20 cellular contexts compared by ENCODE assay signal in the genomic region with DNA sequence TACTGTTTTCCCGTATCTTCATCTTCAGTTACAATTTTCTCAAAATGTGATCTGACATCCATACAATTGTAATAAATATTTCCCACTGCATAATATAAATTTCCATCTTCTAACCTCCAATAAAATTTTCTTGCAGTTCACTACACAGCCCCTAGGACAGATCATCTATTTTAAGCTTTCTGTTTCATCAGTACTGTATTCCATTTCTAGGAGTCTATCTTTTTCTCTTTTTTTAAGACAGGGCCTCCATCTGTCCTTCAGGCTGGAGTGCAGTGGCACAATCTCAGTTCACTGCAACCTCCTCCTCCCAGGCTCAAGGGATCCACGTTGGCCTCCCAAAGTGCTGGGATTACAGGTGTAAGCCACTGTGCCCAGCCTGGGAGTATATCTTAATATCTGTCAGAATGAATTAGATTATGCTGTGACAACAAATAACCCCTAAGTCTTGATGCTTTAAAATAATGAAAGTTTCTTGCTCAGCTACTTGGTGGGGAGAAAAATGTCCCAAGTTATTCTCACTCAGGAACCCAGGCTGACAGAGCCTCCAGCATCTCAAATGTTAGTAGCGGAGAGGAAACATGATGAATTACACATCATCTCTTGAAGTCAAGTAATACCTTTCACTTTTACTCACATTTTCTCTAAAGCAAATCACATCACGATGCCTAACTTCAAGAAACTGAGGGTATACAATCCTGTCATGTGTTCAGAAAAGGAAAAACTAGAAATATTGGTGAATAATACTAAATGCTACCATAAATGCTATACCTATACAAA.
DNase-seq lines count a peak whose midpoint lies in the region; ATAC-seq and TF ChIP-seq lines count a peak whose summit lies in the region.
"Had no signal": no experiment of that assay in that cellular context is flagged by ENCODE, and none has a peak within 500 bp of the region (broad histone marks: within the 10 kb centered on the region; RNA-seq: fewer than 3 reads in every experiment).

No MANE protein-coding gene starts in this region.

- H3K9ac ChIP-seq in Karpas-422 (ENCODE audit: low read length), result no peak overlapping the region

- no peaks in the 10 kb centered on the region for H3K79me2 ChIP-seq in Karpas-422 (ENCODE audit: low read length)

- POLR2A ChIA-PET in MCF 10A (lab: Yijun Ruan, JAX), result no interaction called here

- peak; percentile 53 for ATAC-seq in activated T-helper 17 cell treated with anti-CD3 and anti-CD28 coated beads, Interleukin-2, amount 50 U/mL, for 72 hours (replicated peaks)
- ATAC-seq in GM18870 (IDR thresholded peaks at IDR 0.05; ENCODE audit: unreplicated experiment), result no peak
- ATAC-seq: HepG2, K562 had no signal

- H3K4me1 ChIP-seq in Karpas-422 (ENCODE audit: low read length), result no peaks in the 10 kb centered on the region

- no peak overlapping the region for H3K4me3 ChIP-seq in Karpas-422 (ENCODE audit: low read length)
- H3K4me3 ChIP-seq: K562 had no signal

- no peaks in the 10 kb centered on the region for H3K36me3 ChIP-seq in Karpas-422 (ENCODE audit: insufficient read depth, low read length)

- H3K9me3 ChIP-seq in Karpas-422 (ENCODE audit: low read length), result no peaks in the 10 kb centered on the region

- H3K27me3 Mint-ChIP-seq in HFFc6 (ENCODE audit: insufficient read depth), result no peaks in the 10 kb centered on the region; the same call in 1 of the 2 replicates
- peaks cover 25% of the 10 kb centered on the region for H3K27me3 Mint-ChIP-seq in activated T-helper 17 cell treated with anti-CD3 and anti-CD28 coated beads, Interleukin-2, amount 50 U/mL, for 72 hours
- no peaks in the 10 kb centered on the region for H3K27me3 Mint-ChIP-seq in glutamatergic neuron (ENCODE audit: unreplicated experiment)
- H3K27me3 Mint-ChIP-seq in type B pancreatic cell, result peaks cover 29% of the 10 kb centered on the region
- peaks cover 41% of the 10 kb centered on the region for H3K27me3 Mint-ChIP-seq in MCF 10A (ENCODE audit: insufficient read depth, unreplicated experiment)

- no peaks in the 10 kb centered on the region for H3K36me3 Mint-ChIP-seq in HFFc6 (ENCODE audit: low read depth)
- no peaks in the 10 kb centered on the region for H3K36me3 Mint-ChIP-seq in activated T-helper 17 cell treated with anti-CD3 and anti-CD28 coated beads, Interleukin-2, amount 50 U/mL, for 72 hours (ENCODE audit: low read depth)
- peaks cover 18% of the 10 kb centered on the region for H3K36me3 Mint-ChIP-seq in glutamatergic neuron (ENCODE audit: unreplicated experiment)
- H3K36me3 Mint-ChIP-seq in type B pancreatic cell, result no peaks in the 10 kb centered on the region
- no peaks in the 10 kb centered on the region for H3K36me3 Mint-ChIP-seq in MCF 10A (ENCODE audit: insufficient read depth, unreplicated experiment)
- H3K36me3 Mint-ChIP-seq: CD4-positive, CD25-positive, alpha-beta regulatory T cell had no signal

- DNase-seq in HFFc6 (no peak), glutamatergic neuron (no peak), type B pancreatic cell (ENCODE audit: extremely low spot score, unreplicated experiment) (no peak), Karpas-422 (no peak), MCF 10A (ENCODE audit: unreplicated experiment) (no peak)
- DNase-seq: CD4-positive, CD25-positive, alpha-beta regulatory T cell; DMS79; GOT3; HCEC 1CT; NCI-H1092 treated with DMSO at 0.1 percent for 48 hours; NCI-H2029 treated with DMSO at 0.1 percent for 48 hours; NCI-H345; NCI-H524; NCI-H774; RPMI8226; SHP77 had no signal

- H3K27ac Mint-ChIP-seq in HFFc6 (no peak overlapping the region), glutamatergic neuron (ENCODE audit: unreplicated experiment) (no peak overlapping the region), type B pancreatic cell (no peak overlapping the region), MCF 10A (ENCODE audit: low read depth, unreplicated experiment) (no peak overlapping the region)
- H3K27ac Mint-ChIP-seq in activated T-helper 17 cell treated with anti-CD3 and anti-CD28 coated beads, Interleukin-2, amount 50 U/mL, for 72 hours, result no peak overlapping the region
- H3K27ac Mint-ChIP-seq: CD4-positive, CD25-positive, alpha-beta regulatory T cell had no signal

- no peaks in the 10 kb centered on the region for H3K27me3 ChIP-seq in Karpas-422 (ENCODE audit: low read length)

- intact Hi-C loops in MCF 10A (cut with micrococcal nuclease), result no loop called here

- H3K9me3 Mint-ChIP-seq in HFFc6, result no peaks in the 10 kb centered on the region
- H3K9me3 Mint-ChIP-seq in activated T-helper 17 cell treated with anti-CD3 and anti-CD28 coated beads, Interleukin-2, amount 50 U/mL, for 72 hours, result peaks cover 6% of the 10 kb centered on the region
- peaks cover 4% of the 10 kb centered on the region for H3K9me3 Mint-ChIP-seq in glutamatergic neuron (ENCODE audit: unreplicated experiment)
- no peaks in the 10 kb centered on the region for H3K9me3 Mint-ChIP-seq in type B pancreatic cell
- H3K9me3 Mint-ChIP-seq in MCF 10A (ENCODE audit: unreplicated experiment), result peaks cover 12% of the 10 kb centered on the region

- H4K20me1 ChIP-seq in Karpas-422 (ENCODE audit: insufficient read depth, low read depth, low read length), result no peaks in the 10 kb centered on the region

- no peak overlapping the region for H3K4me2 ChIP-seq in Karpas-422 (ENCODE audit: low read depth, low read length, poor library complexity, severe bottlenecking)

- TF ChIP-seq CTCF in HFFc6 (IDR thresholded peaks at IDR 0.05) (peak; percentile 48), glutamatergic neuron (IDR thresholded peaks at IDR 0.05; ENCODE audit: partially characterized antibody, unreplicated experiment) (peak; percentile 58), type B pancreatic cell (conservative IDR thresholded peaks at IDR 0.05) (peak; percentile 51), MCF 10A (IDR thresholded peaks at IDR 0.05; ENCODE audit: unreplicated experiment) (no peak)

- H3K4me3 Mint-ChIP-seq in HFFc6 (no peak overlapping the region), glutamatergic neuron (ENCODE audit: unreplicated experiment) (no peak overlapping the region), type B pancreatic cell (no peak overlapping the region), MCF 10A (ENCODE audit: unreplicated experiment) (no peak overlapping the region)
- H3K4me3 Mint-ChIP-seq in activated T-helper 17 cell treated with anti-CD3 and anti-CD28 coated beads, Interleukin-2, amount 50 U/mL, for 72 hours, result no peak overlapping the region
- H3K4me3 Mint-ChIP-seq: CD4-positive, CD25-positive, alpha-beta regulatory T cell had no signal

- BruUV-seq in MCF 10A (replicated peaks; lab: Mats Ljungman, UMichigan), result no TSS peak

- CTCF ChIA-PET in MCF 10A (lab: Yijun Ruan, JAX), result interaction anchor here (3.5 kb wide), 1 partner anchor 11 kb away, joined by 17 read pairs; no protein-coding TSS in a partner anchor

- no peak overlapping the region for H3K27ac ChIP-seq in Karpas-422 (ENCODE audit: low read length)

- H2AFZ ChIP-seq in Karpas-422 (ENCODE audit: low read length), result no peak overlapping the region

- H3K4me1 Mint-ChIP-seq in HFFc6 (ENCODE audit: low read depth) (no peaks in the 10 kb centered on the region), glutamatergic neuron (ENCODE audit: low read depth, unreplicated experiment) (no peaks in the 10 kb centered on the region), type B pancreatic cell (ENCODE audit: unreplicated experiment) (no peaks in the 10 kb centered on the region), MCF 10A (ENCODE audit: insufficient read depth, unreplicated experiment) (no peaks in the 10 kb centered on the region)
- H3K4me1 Mint-ChIP-seq in activated T-helper 17 cell treated with anti-CD3 and anti-CD28 coated beads, Interleukin-2, amount 50 U/mL, for 72 hours, result no peaks in the 10 kb centered on the region
- H3K4me1 Mint-ChIP-seq: CD4-positive, CD25-positive, alpha-beta regulatory T cell had no signal

- H3K9me2 ChIP-seq in Karpas-422 (replicated peaks; ENCODE audit: insufficient read depth, low read length), result no peaks in the 10 kb centered on the region
